Comparison of ENCODE assay signal across 16 cellular contexts in genomic region chr5:74916831-74917710, GRCh38. TPM values are rescaled to one million over a fixed set of nuclear protein-coding genes. Genes with fewer than 3 reads are reported as not detected.
A peak's percentile ranks its signal among the peaks of the same experiment; 100 is the strongest.
DNase-seq lines count a peak whose midpoint lies in the region; ATAC-seq and TF ChIP-seq lines count a peak whose summit lies in the region.
"Had no signal": no experiment of that assay in that cellular context is flagged by ENCODE, and none has a peak within 500 bp of the region (broad histone marks: within the 10 kb centered on the region; RNA-seq: fewer than 3 reads in every experiment).

No MANE protein-coding gene starts in this region.

- H4K20me1 ChIP-seq in PC-9 (ENCODE audit: insufficient read depth) = no peaks in the 10 kb centered on the region

- H3K4me1 ChIP-seq in PC-9 (replicated peaks; ENCODE audit: insufficient read depth) (peaks cover 22% of the 10 kb centered on the region), aorta (ENCODE audit: control insufficient read depth in 1 of 2, insufficient read depth in 2 of 2, low read length in 2 of 2) (no peaks in the 10 kb centered on the region)

- TF ChIP-seq CTCF in HFFc6 (IDR thresholded peaks at IDR 0.05) = no peak
- no peak for TF ChIP-seq CTCF in PC-9 (conservative IDR thresholded peaks at IDR 0.05)

- H3K27ac Mint-ChIP-seq in HFFc6 = no peak overlapping the region
- H3K27ac Mint-ChIP-seq: activated CD4-positive, alpha-beta T cell treated with anti-CD3 and anti-CD28 coated beads for 36 hours; natural killer cell; stimulated activated naive CD8-positive, alpha-beta T cell treated with anti-CD3 and anti-CD28 coated beads, Interleukin-15, Interleukin-2, amounts not matched to agents 100 ng/mL and 50 ng/mL, for 24 hours had no signal

- peak overlapping the region; percentile 16; the same call in 1 of the 2 replicates for H2AFZ ChIP-seq in PC-9

- H3K9me3 Mint-ChIP-seq in HFFc6 = no peaks in the 10 kb centered on the region
- H3K9me3 Mint-ChIP-seq: natural killer cell; stimulated activated naive CD8-positive, alpha-beta T cell treated with anti-CD3 and anti-CD28 coated beads, Interleukin-15, Interleukin-2, amounts not matched to agents 100 ng/mL and 50 ng/mL, for 24 hours had no signal

- DNase-seq in HFFc6 = peak; percentile 5
- DNase-seq in PC-9 = peak; percentile 43 to 98
- DNase-seq in epithelial cell of prostate (ENCODE audit: low read depth, low spot score) = peak; percentile 57
- DNase-seq in renal cortical epithelial cell (ENCODE audit: low read depth) = peak; percentile 72
- no peak for DNase-seq in aorta
- DNase-seq in HUDEP-2 (lab: John Stamatoyannopoulos, UW; ENCODE audit: unreplicated experiment in 76 of 76) = no peak
- no peak for DNase-seq in activated CD4-positive, alpha-beta T cell treated with anti-CD3 and anti-CD28 coated beads for 1 hour
- DNase-seq: activated CD4-positive, alpha-beta T cell treated with anti-CD3 and anti-CD28 coated beads for 36 hours; activated effector memory CD4-positive, alpha-beta T cell treated with anti-CD3 and anti-CD28 coated beads, Interleukin-2, amount 50 U/mL, for 16 hours; dorsolateral prefrontal cortex; H9; natural killer cell; NCI-H1436; stimulated activated CD4-positive, alpha-beta T cell treated with anti-CD3 and anti-CD28 coated beads, Interleukin-15, amount 100 ng/mL, for 24 hours had no signal

- no peaks in the 10 kb centered on the region for H3K79me2 ChIP-seq in PC-9 (ENCODE audit: low read depth)

- POLR2A ChIA-PET in PC-9 (lab: Charles Lee; ENCODE audit: unreplicated experiment) = interaction anchor here (0.6 kb wide), 2 partner anchors 38 to 137 kb away, joined by 3 to 6 read pairs; no protein-coding TSS in a partner anchor

- H3K4me1 Mint-ChIP-seq in HFFc6 (ENCODE audit: low read depth) = peaks cover 14% of the 10 kb centered on the region
- H3K4me1 Mint-ChIP-seq: activated CD4-positive, alpha-beta T cell treated with anti-CD3 and anti-CD28 coated beads for 36 hours had no signal

- H3K9me3 ChIP-seq in PC-9 (ENCODE audit: insufficient read depth, low read depth) (peaks cover 8% of the 10 kb centered on the region; the same call in 1 of the 2 replicates), aorta (ENCODE audit: control insufficient read depth, low read length) (no peaks in the 10 kb centered on the region)

- no peaks in the 10 kb centered on the region for H3K27me3 ChIP-seq in PC-9 (ENCODE audit: insufficient read depth, low read depth)
- H3K27me3 ChIP-seq in aorta (ENCODE audit: control insufficient read depth in 1 of 2, insufficient read depth in 2 of 2, low read length in 1 of 2) = no peaks in the 10 kb centered on the region
- H3K27me3 ChIP-seq: dorsolateral prefrontal cortex had no signal

- peak overlapping the region; percentile 31 for H3K4me2 ChIP-seq in PC-9

- H3K4me3 Mint-ChIP-seq in HFFc6 = no peak overlapping the region
- H3K4me3 Mint-ChIP-seq: activated CD4-positive, alpha-beta T cell treated with anti-CD3 and anti-CD28 coated beads for 36 hours; H9; natural killer cell; stimulated activated naive CD8-positive, alpha-beta T cell treated with anti-CD3 and anti-CD28 coated beads, Interleukin-15, Interleukin-2, amounts not matched to agents 100 ng/mL and 50 ng/mL, for 24 hours had no signal

- intact Hi-C loops in PC-9 (cut with micrococcal nuclease; ENCODE audit: unreplicated experiment) = loop anchor here (5.0 kb wide), 2 partner anchors 155 to 1015 kb away; no protein-coding TSS in a partner anchor
- intact Hi-C loops in aorta (cut with DNase I) = loop anchor here in 1 of 2 donors (5.0 kb wide), 2 partner anchors 150 to 245 kb away; partner anchors contain the start of genes GFM2 and NSA2

- H3K4me3 ChIP-seq in PC-9 (no peak overlapping the region), aorta (ENCODE audit: low read length in 2 of 2) (no peak overlapping the region)
- H3K4me3 ChIP-seq: dorsolateral prefrontal cortex had no signal

- H3K36me3 ChIP-seq in PC-9 (ENCODE audit: low read depth) (no peaks in the 10 kb centered on the region), aorta (ENCODE audit: control insufficient read depth in 1 of 2, insufficient read depth in 2 of 2, low read length in 1 of 2) (no peaks in the 10 kb centered on the region)

- peaks cover 10% of the 10 kb centered on the region for H3K27me3 Mint-ChIP-seq in HFFc6 (ENCODE audit: insufficient read depth)

- H3K27ac ChIP-seq in PC-9 (peak overlapping the region; percentile 67), epithelial cell of prostate (peak overlapping the region; percentile 13), aorta (ENCODE audit: low read depth in 1 of 2, low read length in 2 of 2) (no peak overlapping the region)
- H3K27ac ChIP-seq: dorsolateral prefrontal cortex had no signal

- no TSS peak for BruUV-seq in PC-9 (replicated peaks; lab: Mats Ljungman, UMichigan)

- H3K36me3 Mint-ChIP-seq in HFFc6 (ENCODE audit: low read depth) = no peaks in the 10 kb centered on the region
- H3K36me3 Mint-ChIP-seq: natural killer cell had no signal

- H3F3A ChIP-seq in PC-9 (ENCODE audit: insufficient read depth, low read depth) = peaks cover 14% of the 10 kb centered on the region

- H3K9me2 ChIP-seq in PC-9 (ENCODE audit: insufficient read depth) = no peaks in the 10 kb centered on the region

- 63 to 74% methylated on average over 7 of the region's 7 CpGs for whole genome bisulfite sequencing in aorta, 2 donors

- CTCF ChIA-PET in PC-9 (lab: Charles Lee) = interaction anchor here (0.7 kb wide), 1 partner anchor 8 kb away, joined by 6 read pairs; no protein-coding TSS in a partner anchor

- ATAC-seq in HG02678 (IDR thresholded peaks at IDR 0.05; ENCODE audit: unreplicated experiment) (no peak), aorta (ENCODE audit: low FRiP score) (no peak)
- ATAC-seq: activated CD4-positive, alpha-beta T cell treated with anti-CD3 and anti-CD28 coated beads for 36 hours; natural killer cell had no signal

RNA-seq across cellular contexts. Expression of gene FAM169A, which starts 50.9 kb away (rescaled TPM):
- under 1 TPM in 2 of 6 experiments, not detected in 4; 0.02 to 0.07 TPM for total RNA-seq in HFFc6 (2021; fragmentation: NEBNext Ultra II Directional; extraction: Animal tissue kit (Norgen Biotek cat#: 25700))
- total RNA-seq in PC-9 (2021) (2.1 and 3.9 TPM in 2 replicates), renal cortical epithelial cell (5.6 and 6.9 TPM in 2 replicates), aorta (1 to 10 TPM; 1.0 to 2.2 TPM)
- under 1 TPM; 0.13 to 0.25 TPM for polyA plus RNA-seq in aorta

Comparison
In these comparisons a context has a peak if more than half of its experiments do, and no peak if none do; other contexts are left out.
1. DNase-seq: peak in HFFc6 (single experiment), PC-9 (2 of 2), epithelial cell of prostate (single experiment) and renal cortical epithelial cell (single experiment); none in aorta (0 of 2), HUDEP-2 (0 of 76) and activated CD4-positive, alpha-beta T cell treated with anti-CD3 and anti-CD28 coated beads for 1 hour (single experiment).
2. H3K27ac ChIP-seq: peak in PC-9 (single experiment) and epithelial cell of prostate (single experiment); none in aorta (0 of 2).